Comparison of ENCODE assay signal across 10 cellular contexts in the genomic region with DNA sequence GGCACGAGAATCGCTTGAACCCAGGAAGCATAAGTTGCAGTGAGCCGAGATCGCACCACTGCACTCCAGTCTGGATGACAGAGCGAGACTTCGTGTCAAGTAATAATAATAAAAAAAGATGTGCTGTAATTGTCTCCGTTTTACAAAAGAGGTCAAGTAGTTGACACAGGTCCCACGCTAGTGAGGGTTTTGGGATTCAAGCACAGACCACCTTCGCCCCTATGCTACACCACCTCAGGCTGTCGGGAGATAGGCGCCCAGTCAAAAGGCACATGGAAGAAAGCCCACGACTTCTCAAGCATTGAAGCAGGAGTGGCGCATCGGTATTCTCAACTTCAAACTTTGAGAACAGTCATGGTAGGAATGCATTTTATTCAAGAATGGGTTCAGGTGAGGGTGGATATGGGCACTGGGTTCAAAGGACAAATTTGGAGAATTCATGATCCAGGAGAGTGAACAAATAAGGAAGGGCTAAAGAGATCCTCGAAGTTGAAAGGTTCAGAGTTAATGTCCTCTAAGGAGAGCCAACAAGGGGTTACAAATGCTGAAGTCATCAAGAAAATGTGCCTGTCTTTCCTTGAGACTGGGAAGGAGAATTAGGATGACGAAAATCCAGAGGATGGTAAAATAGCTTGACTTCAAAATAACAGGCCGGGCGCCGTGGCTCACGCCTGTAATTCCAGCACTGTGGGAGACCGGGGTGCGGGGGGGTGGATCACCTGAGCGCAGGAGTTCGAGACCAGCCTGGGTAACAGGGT. TPM values are rescaled to one million over a fixed set of nuclear protein-coding genes. Genes with fewer than 3 reads are reported as not detected.
DNase-seq lines count a peak whose midpoint lies in the region; ATAC-seq and TF ChIP-seq lines count a peak whose summit lies in the region.
"Had no signal": no experiment of that assay in that cellular context is flagged by ENCODE, and none has a peak within 500 bp of the region (broad histone marks: within the 10 kb centered on the region; RNA-seq: fewer than 3 reads in every experiment).

No MANE protein-coding gene starts in this region.

- peaks cover 0 to 8% (median 6%) of the 10 kb centered on the region in 11 experiments; a peak in 16 of 22 replicates for H3K36me3 ChIP-seq in BLaER1 treated with 17β-estradiol and CSF1 and Interleukin-3, amounts not matched to agents 10 nM and 100 nM
- H3K36me3 ChIP-seq: brain microvascular endothelial cell had no signal

- H3K4ac ChIP-seq in H9 (ENCODE audit: low read depth, low read length), result no peak overlapping the region

- WGBS in H9 (ENCODE audit: extremely low coverage, insufficient read length, low lambda C conversion rate), result no CpG with 5 or more reads among the region's 24 CpGs

- H4K5ac ChIP-seq in H9 (ENCODE audit: insufficient read length, low read depth, low read length), result no peak overlapping the region

- no peak for DNase-seq in H9
- DNase-seq in activated T-helper 2 cell treated with anti-CD3 and anti-CD28 coated beads, Interferon-gamma antibody, Interleukin-2, Interleukin-4, amounts not matched to agents 10 μg/mL and 5 μg/mL and 100 μg/mL, durations not matched to agents 14 hours and 24 hours and 36 hours (ENCODE audit: low spot score), result no peak
- no peak for DNase-seq in naive B cell
- DNase-seq in islet precursor cell, result no peak
- DNase-seq: brain microvascular endothelial cell, NCI-H1694 treated with DMSO at 0.1 percent for 48 hours had no signal

- H3T11ph ChIP-seq in H9 (ENCODE audit: low read length), result no peak overlapping the region

- no peak overlapping the region for H3K14ac ChIP-seq in H9 (ENCODE audit: insufficient read depth, low read length)

- no peak overlapping the region for H4K91ac ChIP-seq in H9 (ENCODE audit: insufficient read length, low read depth, low read length)

- no peak overlapping the region for H4K8ac ChIP-seq in H9 (replicated peaks; ENCODE audit: insufficient read length, low read depth, low read length)

- ATAC-seq in naive B cell (ENCODE audit: low read depth in 2 of 2) (no peak), GM19397 (IDR thresholded peaks at IDR 0.05; ENCODE audit: unreplicated experiment) (no peak), GM18498 (IDR thresholded peaks at IDR 0.05; ENCODE audit: unreplicated experiment) (no peak), GM21367 (IDR thresholded peaks at IDR 0.05; ENCODE audit: unreplicated experiment) (no peak)

- H3K9me3 Mint-ChIP-seq in H9 (no peaks in the 10 kb centered on the region), naive B cell (no peaks in the 10 kb centered on the region)
- no peaks in the 10 kb centered on the region for H3K9me3 Mint-ChIP-seq in activated T-helper 2 cell treated with anti-CD3 and anti-CD28 coated beads, Interferon-gamma antibody, Interleukin-2, Interleukin-4, amounts not matched to agents 10 μg/mL and 5 μg/mL and 100 μg/mL, durations not matched to agents 14 hours and 24 hours and 36 hours

- H3K23me2 ChIP-seq in H9 (ENCODE audit: insufficient read length, low read depth, low read length, poor library complexity, severe bottlenecking), result no peaks in the 10 kb centered on the region

- H3K79me2 ChIP-seq in H9 (ENCODE audit: insufficient read depth, low read length), result no peaks in the 10 kb centered on the region

- H2AK5ac ChIP-seq in H9 (ENCODE audit: insufficient read length, low read length), result no peak overlapping the region

- peak overlapping the region; percentile 89 to 97 (median 94); a peak in 21 of 22 replicates for H3K9ac ChIP-seq in BLaER1 treated with 17β-estradiol and CSF1 and Interleukin-3, amounts not matched to agents 10 nM and 100 nM
- H3K9ac ChIP-seq in H9 (ENCODE audit: extremely low read depth, insufficient read length, low read length), result no peak overlapping the region

- no peak overlapping the region for H2BK15ac ChIP-seq in H9 (ENCODE audit: low read depth, low read length)

- H3K36me3 Mint-ChIP-seq in H9 (ENCODE audit: insufficient read depth in 1 of 3, low read depth in 3 of 3) (peaks cover 0 to 13% (median 7%) of the 10 kb centered on the region in 3 experiments; a peak in 6 of 7 replicates), naive B cell (no peaks in the 10 kb centered on the region)
- H3K36me3 Mint-ChIP-seq in activated T-helper 2 cell treated with anti-CD3 and anti-CD28 coated beads, Interferon-gamma antibody, Interleukin-2, Interleukin-4, amounts not matched to agents 10 μg/mL and 5 μg/mL and 100 μg/mL, durations not matched to agents 14 hours and 24 hours and 36 hours (ENCODE audit: low read depth), result peaks cover 41% of the 10 kb centered on the region

- H3K27ac Mint-ChIP-seq in H9 (no peak overlapping the region; a peak in 1 of 7 replicates), naive B cell (peak overlapping the region; percentile 96 to 100 (median 99))
- H3K27ac Mint-ChIP-seq in activated T-helper 2 cell treated with anti-CD3 and anti-CD28 coated beads, Interferon-gamma antibody, Interleukin-2, Interleukin-4, amounts not matched to agents 10 μg/mL and 5 μg/mL and 100 μg/mL, durations not matched to agents 14 hours and 24 hours and 36 hours, result peak overlapping the region; percentile 94

- H3K23ac ChIP-seq in H9 (ENCODE audit: insufficient read length, low read depth, low read length), result no peak overlapping the region

- H3K9me3 ChIP-seq in BLaER1 treated with 17β-estradiol and CSF1 and Interleukin-3, amounts not matched to agents 10 nM and 100 nM (replicated peaks in 1 of 11), result no peaks in the 10 kb centered on the region
- no peaks in the 10 kb centered on the region for H3K9me3 ChIP-seq in H9 (ENCODE audit: control insufficient read depth, low read depth, low read length)

- H3K27me3 Mint-ChIP-seq in H9 (ENCODE audit: low read depth), result no peaks in the 10 kb centered on the region; the same call in 1 of the 2 replicates
- H3K27me3 Mint-ChIP-seq in activated T-helper 2 cell treated with anti-CD3 and anti-CD28 coated beads, Interferon-gamma antibody, Interleukin-2, Interleukin-4, amounts not matched to agents 10 μg/mL and 5 μg/mL and 100 μg/mL, durations not matched to agents 14 hours and 24 hours and 36 hours (ENCODE audit: low read depth), result no peaks in the 10 kb centered on the region
- H3K27me3 Mint-ChIP-seq in naive B cell, result no peaks in the 10 kb centered on the region

- peak overlapping the region; percentile 92 to 98 (median 95) for H3K27ac ChIP-seq in BLaER1 treated with 17β-estradiol and CSF1 and Interleukin-3, amounts not matched to agents 10 nM and 100 nM
- no peak overlapping the region for H3K27ac ChIP-seq in H9 (ENCODE audit: insufficient read length, low read depth, low read length)

- H4K20me1 ChIP-seq in BLaER1 treated with 17β-estradiol and CSF1 and Interleukin-3, amounts not matched to agents 10 nM and 100 nM, result no peaks in the 10 kb centered on the region
- peaks cover 3% of the 10 kb centered on the region for H4K20me1 ChIP-seq in H9 (ENCODE audit: control insufficient read depth, insufficient read depth, insufficient read length)

- H3K4me3 Mint-ChIP-seq in H9 (peak overlapping the region; percentile 94 to 95), naive B cell (peak overlapping the region; percentile 77 to 95 (median 92))
- H3K4me3 Mint-ChIP-seq in activated T-helper 2 cell treated with anti-CD3 and anti-CD28 coated beads, Interferon-gamma antibody, Interleukin-2, Interleukin-4, amounts not matched to agents 10 μg/mL and 5 μg/mL and 100 μg/mL, durations not matched to agents 14 hours and 24 hours and 36 hours (ENCODE audit: low read depth), result peak overlapping the region; percentile 91

- H3K79me1 ChIP-seq in H9 (ENCODE audit: insufficient read depth, low read depth, low read length, poor library complexity, severe bottlenecking), result no peaks in the 10 kb centered on the region

- H3K4me3 ChIP-seq in BLaER1 treated with 17β-estradiol and CSF1 and Interleukin-3, amounts not matched to agents 10 nM and 100 nM, result peak overlapping the region; percentile 64 to 88 (median 72)

- no peak overlapping the region for H2AFZ ChIP-seq in H9 (ENCODE audit: low read length)

- H3K18ac ChIP-seq in H9 (ENCODE audit: insufficient read length, low read depth, low read length), result no peak overlapping the region

- H2BK12ac ChIP-seq in H9 (ENCODE audit: insufficient read length, low read depth, low read length), result no peak overlapping the region

- intact Hi-C loops in activated T-helper 2 cell treated with anti-CD3 and anti-CD28 coated beads, Interferon-gamma antibody, Interleukin-2, Interleukin-4, amounts not matched to agents 10 μg/mL and 5 μg/mL and 100 μg/mL, durations not matched to agents 14 hours and 24 hours and 36 hours (cut with micrococcal nuclease), result loop anchor here (1.0 to 5.0 kb wide), 4 partner anchors 7 to 211 kb away; a partner anchor contains a TSS

- TF ChIP-seq CTCF in H9 (conservative IDR thresholded peaks at IDR 0.05), result no peak

- no peak overlapping the region for H3K56ac ChIP-seq in H9 (ENCODE audit: insufficient read length, low read depth, low read length)

- peaks cover 35 to 48% (median 40%) of the 10 kb centered on the region in 10 experiments for H3K4me1 ChIP-seq in BLaER1 treated with 17β-estradiol and CSF1 and Interleukin-3, amounts not matched to agents 10 nM and 100 nM
- H3K4me1 ChIP-seq in H9 (ENCODE audit: insufficient read depth, low read length), result no peaks in the 10 kb centered on the region

- H3K27me3 ChIP-seq in BLaER1 treated with 17β-estradiol and CSF1 and Interleukin-3, amounts not matched to agents 10 nM and 100 nM, result no peaks in the 10 kb centered on the region
- H3K27me3 ChIP-seq in H9 (ENCODE audit: insufficient read depth, low read length), result no peaks in the 10 kb centered on the region
- H3K27me3 ChIP-seq: brain microvascular endothelial cell had no signal

- H3K4me2 ChIP-seq in BLaER1 treated with 17β-estradiol and CSF1 and Interleukin-3, amounts not matched to agents 10 nM and 100 nM, result peak overlapping the region; percentile 76 to 98 (median 95)
- H3K4me2 ChIP-seq in H9 (ENCODE audit: insufficient read depth, insufficient read length, low read length), result no peak overlapping the region

- H2BK120ac ChIP-seq in H9 (ENCODE audit: low read depth, low read length, poor library complexity, severe bottlenecking), result no peak overlapping the region

- H3K4me1 Mint-ChIP-seq in H9, result peaks cover 12 to 13% of the 10 kb centered on the region in 2 experiments
- H3K4me1 Mint-ChIP-seq in activated T-helper 2 cell treated with anti-CD3 and anti-CD28 coated beads, Interferon-gamma antibody, Interleukin-2, Interleukin-4, amounts not matched to agents 10 μg/mL and 5 μg/mL and 100 μg/mL, durations not matched to agents 14 hours and 24 hours and 36 hours (ENCODE audit: low read depth), result peaks cover 41% of the 10 kb centered on the region
- H3K4me1 Mint-ChIP-seq in naive B cell, result peaks cover 15 to 54% (median 43%) of the 10 kb centered on the region in 3 donors

- H2BK5ac ChIP-seq in H9 (ENCODE audit: insufficient read length, low read length), result no peak overlapping the region

- H2BK20ac ChIP-seq in H9 (ENCODE audit: low read depth, low read length, poor library complexity, severe bottlenecking), result no peak overlapping the region

RNA-seq across cellular contexts. Expression of a gene that starts 1.4 kb away (rescaled TPM):
- 82.6 and 97.7 TPM in 2 replicates for total RNA-seq in H9 (2021)
- 85.9 and 111 TPM in 2 replicates for total RNA-seq in activated T-helper 2 cell treated with anti-CD3 and anti-CD28 coated beads, Interferon-gamma antibody, Interleukin-2, Interleukin-4, amounts not matched to agents 10 μg/mL and 5 μg/mL and 100 μg/mL, durations not matched to agents 14 hours and 24 hours and 36 hours
- polyA plus RNA-seq in naive B cell (ENCODE audit: low read depth in 6 of 6), result 100 to 1,000 TPM in 3 of 6 donors, 10 to 100 TPM in 3; 92.7 to 152 (median 106) TPM

RNA-seq across cellular contexts. Expression of a gene that starts 44.5 kb away (rescaled TPM):
- total RNA-seq in H9 (2021), result 0.24 and 0.33 TPM in 2 replicates
- total RNA-seq in activated T-helper 2 cell treated with anti-CD3 and anti-CD28 coated beads, Interferon-gamma antibody, Interleukin-2, Interleukin-4, amounts not matched to agents 10 μg/mL and 5 μg/mL and 100 μg/mL, durations not matched to agents 14 hours and 24 hours and 36 hours, result 3.1 and 3.4 TPM in 2 replicates
- under 1 TPM in 3 of 6 donors, not detected in 3; 0.34 to 0.62 (median 0.41) TPM for polyA plus RNA-seq in naive B cell (ENCODE audit: low read depth in 6 of 6)

RNA-seq across cellular contexts. Expression of a gene that starts 44.8 kb away (rescaled TPM):
- 3.5 and 3.6 TPM in 2 replicates for total RNA-seq in H9 (2021)
- total RNA-seq in activated T-helper 2 cell treated with anti-CD3 and anti-CD28 coated beads, Interferon-gamma antibody, Interleukin-2, Interleukin-4, amounts not matched to agents 10 μg/mL and 5 μg/mL and 100 μg/mL, durations not matched to agents 14 hours and 24 hours and 36 hours, result 7.3 and 9.6 TPM in 2 replicates
- 1 to 10 TPM; 3.4 to 5.8 (median 4.7) TPM for polyA plus RNA-seq in naive B cell (ENCODE audit: low read depth in 6 of 6)

Comparison
In these comparisons a context has a peak if more than half of its experiments do, and no peak if none do; other contexts are left out.
1. H3K27ac Mint-ChIP-seq: peak in activated T-helper 2 cell treated with anti-CD3 and anti-CD28 coated beads, Interferon-gamma antibody, Interleukin-2, Interleukin-4, amounts not matched to agents 10 μg/mL and 5 μg/mL and 100 μg/mL, durations not matched to agents 14 hours and 24 hours and 36 hours (single experiment) and naive B cell (6 of 6); none in H9 (0 of 3).
2. Peak in every context shown above with its lines, with median percentiles within 50 percentile points of each other: H3K4me3 Mint-ChIP-seq.